Comparison of ENCODE assay signal across 26 cellular contexts in the genomic region with DNA sequence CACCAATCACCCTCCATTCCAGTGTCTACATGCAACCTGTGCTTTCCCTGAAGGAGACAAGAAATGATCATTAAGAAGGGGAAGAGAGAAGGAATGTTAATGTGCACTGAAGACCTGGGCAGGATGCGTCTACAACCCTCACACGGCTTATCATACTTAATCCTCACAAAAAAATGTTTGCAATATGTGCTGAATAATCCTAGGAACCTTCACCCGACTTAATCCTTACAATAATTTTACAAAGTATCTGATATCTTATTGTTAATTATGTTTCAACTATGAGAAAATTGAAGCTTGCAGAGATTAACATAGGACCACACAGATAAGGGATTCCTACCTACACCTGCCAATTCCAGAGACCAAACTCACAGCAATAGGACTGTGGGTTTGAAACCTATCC.
"Had no signal": no experiment of that assay in that cellular context is flagged by ENCODE, and none has a peak within 500 bp of the region (broad histone marks: within the 10 kb centered on the region; RNA-seq: fewer than 3 reads in every experiment).

No MANE protein-coding gene starts in this region.

- FAIRE-seq: urothelium cell line had no signal

- ATAC-seq: stimulated activated effector memory CD8-positive, alpha-beta T cell treated with anti-CD3 and anti-CD28 coated beads, Interleukin-12 subunit alpha, Interleukin-12 subunit beta, amount 100 ng/mL, for 72 hours; stimulated activated memory B cell treated with anti-CD40 and anti-IgM and Interleukin-4, amounts not matched to agents 10 μg/mL and 1 μg/mL and 100 μg/mL, for 72 hours; stimulated activated naive B cell treated with anti-CD40 and anti-IgM and Interleukin-4, amounts not matched to agents 10 μg/mL and 1 μg/mL and 100 μg/mL, for 72 hours; stimulated activated naive CD8-positive, alpha-beta T cell treated with anti-CD3 and anti-CD28 coated beads, Interleukin-15, amount 100 ng/mL, for 72 hours; stimulated activated naive CD8-positive, alpha-beta T cell treated with anti-CD3 and anti-CD28 coated beads, Interleukin-15, Interleukin-2, amounts not matched to agents 100 U/mL and 50 U/mL, for 24 hours; upper lobe of right lung had no signal

- H3K9me3 ChIP-seq: stomach, suprapubic skin, testis, thoracic aorta, thyroid gland, tibial artery, tibial nerve, transverse colon, upper lobe of left lung, upper lobe of right lung, uterus, vagina had no signal

- DNase-seq: stimulated activated CD4-positive, alpha-beta T cell treated with anti-CD3 and anti-CD28 coated beads, Interleukin-2, amount 100 ng/mL, for 48 hours; stimulated activated CD4-positive, alpha-beta T cell treated with anti-CD3 and anti-CD28 coated beads, Interleukin-4, amount 100 ng/mL, for 1 hour; stimulated activated CD4-positive, alpha-beta T cell treated with anti-CD3 and anti-CD28 coated beads, Interleukin-4, amount 100 ng/mL, for 24 hours; stimulated activated CD4-positive, alpha-beta T cell treated with anti-CD3 and anti-CD28 coated beads, Interleukin-4, amount 100 ng/mL, for 4 hours; stimulated activated CD8-positive, alpha-beta memory T cell treated with anti-CD3 and anti-CD28 coated beads, Interleukin-4, amount 100 ng/mL, for 48 hours; stimulated activated naive B cell treated with anti-CD40 and anti-IgM and Interleukin-4, amounts not matched to agents 10 μg/mL and 1 μg/mL and 100 μg/mL, for 72 hours; stimulated activated naive CD4-positive, alpha-beta T cell; stimulated activated naive CD4-positive, alpha-beta T cell treated with Interleukin-2 at 50 U/mL for 16 hours; stimulated activated naive CD8-positive, alpha-beta T cell treated with anti-CD3 and anti-CD28 coated beads, Interleukin-15, amount 100 ng/mL, for 72 hours; stimulated activated naive CD8-positive, alpha-beta T cell treated with anti-CD3 and anti-CD28 coated beads, Interleukin-15, Interleukin-2, amounts not matched to agents 100 U/mL and 50 U/mL, for 24 hours; stomach; substantia nigra; testis; thyroid gland; tibial artery; transverse colon; upper lobe of left lung; upper lobe of right lung; uterus had no signal

- H3K4me1 ChIP-seq: suprapubic skin, testis, thyroid gland, tibial nerve, transverse colon, upper lobe of right lung, uterus, vagina had no signal

- H3K4me3 ChIP-seq: stomach, suprapubic skin, testis, thoracic aorta, thyroid gland, tibial artery, tibial nerve, transverse colon, upper lobe of left lung, upper lobe of right lung, uterus, vagina had no signal

- H3K27me3 ChIP-seq: stomach, suprapubic skin, testis, thyroid gland, tibial artery, tibial nerve, transverse colon, upper lobe of left lung, upper lobe of right lung, uterus, vagina had no signal

- H3K36me3 ChIP-seq: stomach, suprapubic skin, thoracic aorta, thyroid gland, tibial artery, upper lobe of left lung, upper lobe of right lung, uterus, vagina had no signal

- H3K27ac ChIP-seq: stomach, suprapubic skin, testis, thoracic aorta, thyroid gland, tibial artery, tibial nerve, transverse colon, upper lobe of left lung, upper lobe of right lung, uterus, vagina had no signal
